Comparison of ENCODE assay signal across 14 cellular contexts in the genomic region with DNA sequence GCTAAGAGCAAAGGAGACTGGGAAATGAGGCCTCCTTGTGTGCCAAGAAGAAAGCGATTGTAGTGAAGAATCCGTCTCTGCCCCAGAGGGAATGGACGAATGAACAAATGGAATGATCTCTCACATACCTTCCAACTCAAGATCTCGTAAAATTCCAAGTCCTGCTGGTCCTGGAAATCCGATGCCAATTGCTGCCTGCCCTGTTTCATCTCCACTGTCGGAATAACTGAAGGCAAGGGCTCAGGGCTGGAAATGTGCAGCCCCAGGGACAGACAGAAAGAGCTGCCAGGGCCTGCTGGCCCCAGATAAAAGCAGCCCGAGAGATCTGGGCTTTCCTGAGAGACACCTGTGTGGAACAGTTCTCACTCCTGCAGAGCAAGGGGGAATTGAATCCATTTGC.
A peak's percentile ranks its signal among the peaks of the same experiment; 100 is the strongest.
DNase-seq lines count a peak whose midpoint lies in the region; ATAC-seq and TF ChIP-seq lines count a peak whose summit lies in the region.
"Had no signal": no experiment of that assay in that cellular context is flagged by ENCODE, and none has a peak within 500 bp of the region (broad histone marks: within the 10 kb centered on the region; RNA-seq: fewer than 3 reads in every experiment).

No MANE protein-coding gene starts in this region.

- H3K79me2 ChIP-seq in GM23338 (replicated peaks; ENCODE audit: insufficient read depth) (peaks cover 16% of the 10 kb centered on the region; the same call in 1 of the 2 replicates), neural progenitor cell (ENCODE audit: low read depth) (no peaks in the 10 kb centered on the region)

- H3K4me3 ChIP-seq in GM23338 (no peak overlapping the region), neural progenitor cell (no peak overlapping the region)
- H3K4me3 ChIP-seq: BLaER1 treated with 17β-estradiol and CSF1 and Interleukin-3, amounts not matched to agents 10 nM and 100 nM; GM12878; GM23248 had no signal

- peaks cover 43% of the 10 kb centered on the region for H3K4me1 Mint-ChIP-seq in GM23338
- H3K4me1 Mint-ChIP-seq in WTC11: peaks cover 55% of the 10 kb centered on the region
- H3K4me1 Mint-ChIP-seq in neural progenitor cell: peaks cover 68% of the 10 kb centered on the region
- H3K4me1 Mint-ChIP-seq in stimulated activated naive B cell treated with anti-CD40 and anti-IgM and Interleukin-4, amounts not matched to agents 10 μg/mL and 1 μg/mL and 100 μg/mL, for 72 hours: no peaks in the 10 kb centered on the region
- H3K4me1 Mint-ChIP-seq: B cell had no signal

- CTCF ChIA-PET in WTC11 (lab: Charles Lee): interaction anchor here (0.9 to 1.5 kb wide), 4 partner anchors 10 to 264 kb away, joined by 3 to 7 read pairs (median 4); no protein-coding TSS in a partner anchor

- H4K20me1 ChIP-seq in GM23338 (replicated peaks; ENCODE audit: insufficient read depth) (peaks cover 6% of the 10 kb centered on the region), neural progenitor cell (ENCODE audit: low read depth) (no peaks in the 10 kb centered on the region)
- H4K20me1 ChIP-seq: BLaER1 treated with 17β-estradiol and CSF1 and Interleukin-3, amounts not matched to agents 10 nM and 100 nM had no signal

- H3K9ac ChIP-seq in neural progenitor cell: no peak overlapping the region
- H3K9ac ChIP-seq: BLaER1 treated with 17β-estradiol and CSF1 and Interleukin-3, amounts not matched to agents 10 nM and 100 nM; GM23248 had no signal

- H3K36me3 ChIP-seq in GM23338 (ENCODE audit: insufficient read depth): peaks cover 14% of the 10 kb centered on the region
- no peaks in the 10 kb centered on the region for H3K36me3 ChIP-seq in neural progenitor cell
- H3K36me3 ChIP-seq: BLaER1 treated with 17β-estradiol and CSF1 and Interleukin-3, amounts not matched to agents 10 nM and 100 nM had no signal

- H3F3A ChIP-seq in GM23338 (replicated peaks; ENCODE audit: low read depth) (0 out of 2 replicates have a peak, but pooled peaks cover 3% of the 10 kb centered on the region), neural progenitor cell (ENCODE audit: low read depth) (peaks cover 31% of the 10 kb centered on the region)

- DNase-seq in GM23338 (ENCODE audit: low spot score) (no peak), WTC11 (ENCODE audit: low spot score) (no peak), neural progenitor cell (ENCODE audit: low spot score) (no peak), kidney glomerular epithelial cell (lab: John Stamatoyannopoulos, UW) (no peak)
- DNase-seq in stimulated activated naive B cell treated with anti-CD40 and anti-IgM and Interleukin-4, amounts not matched to agents 10 μg/mL and 1 μg/mL and 100 μg/mL, for 72 hours: no peak
- no peak for DNase-seq in stimulated activated CD4-positive, alpha-beta T cell treated with anti-CD3 and anti-CD28 coated beads, Interleukin-4, amount 100 ng/mL, for 1 hour
- DNase-seq: Calu3; CD8-positive, alpha-beta T cell; DMS79 treated with DMSO at 0.1 percent for 48 hours; GM23248; H7 had no signal

- no peaks in the 10 kb centered on the region for H3K9me2 ChIP-seq in GM23338 (ENCODE audit: insufficient read depth)

- TF ChIP-seq CTCF in GM23338 (conservative IDR thresholded peaks at IDR 0.05; ENCODE audit: low read depth in 2 of 2) (no peak), WTC11 (IDR thresholded peaks at IDR 0.05) (no peak), neural progenitor cell (IDR thresholded peaks at IDR 0.05) (no peak)

- H3K27me3 Mint-ChIP-seq in GM23338 (ENCODE audit: insufficient read depth, low read depth, poor library complexity): peaks cover 9% of the 10 kb centered on the region
- H3K27me3 Mint-ChIP-seq in WTC11 (ENCODE audit: low read depth): no peaks in the 10 kb centered on the region
- H3K27me3 Mint-ChIP-seq in neural progenitor cell (ENCODE audit: insufficient read depth, low read depth): peaks cover 9% of the 10 kb centered on the region
- H3K27me3 Mint-ChIP-seq in stimulated activated naive B cell treated with anti-CD40 and anti-IgM and Interleukin-4, amounts not matched to agents 10 μg/mL and 1 μg/mL and 100 μg/mL, for 72 hours: no peaks in the 10 kb centered on the region

- H3K27ac Mint-ChIP-seq in GM23338 (no peak overlapping the region), WTC11 (peak overlapping the region; percentile 66), neural progenitor cell (peak overlapping the region; percentile 84)
- no peak overlapping the region for H3K27ac Mint-ChIP-seq in stimulated activated naive B cell treated with anti-CD40 and anti-IgM and Interleukin-4, amounts not matched to agents 10 μg/mL and 1 μg/mL and 100 μg/mL, for 72 hours
- H3K27ac Mint-ChIP-seq: B cell; CD8-positive, alpha-beta T cell had no signal

- no peak overlapping the region for H2AFZ ChIP-seq in GM23338
- no peak overlapping the region for H2AFZ ChIP-seq in neural progenitor cell (replicated peaks)
- H2AFZ ChIP-seq: GM23248 had no signal

- H3K4me3 Mint-ChIP-seq in GM23338: no peak overlapping the region; the same call in 2 of the 3 replicates
- no peak overlapping the region for H3K4me3 Mint-ChIP-seq in WTC11
- no peak overlapping the region for H3K4me3 Mint-ChIP-seq in neural progenitor cell
- H3K4me3 Mint-ChIP-seq in stimulated activated naive B cell treated with anti-CD40 and anti-IgM and Interleukin-4, amounts not matched to agents 10 μg/mL and 1 μg/mL and 100 μg/mL, for 72 hours: no peak overlapping the region
- H3K4me3 Mint-ChIP-seq: B cell; CD8-positive, alpha-beta T cell had no signal

- H3K36me3 Mint-ChIP-seq in GM23338 (ENCODE audit: low read depth): peaks cover 34% of the 10 kb centered on the region
- peaks cover 24% of the 10 kb centered on the region for H3K36me3 Mint-ChIP-seq in WTC11
- no peaks in the 10 kb centered on the region for H3K36me3 Mint-ChIP-seq in neural progenitor cell
- H3K36me3 Mint-ChIP-seq in stimulated activated naive B cell treated with anti-CD40 and anti-IgM and Interleukin-4, amounts not matched to agents 10 μg/mL and 1 μg/mL and 100 μg/mL, for 72 hours: no peaks in the 10 kb centered on the region
- H3K36me3 Mint-ChIP-seq: CD8-positive, alpha-beta T cell had no signal

- no peaks in the 10 kb centered on the region for H3K9me3 ChIP-seq in neural progenitor cell (ENCODE audit: low read depth)

- H3K9me3 Mint-ChIP-seq in GM23338 (no peaks in the 10 kb centered on the region), WTC11 (no peaks in the 10 kb centered on the region), neural progenitor cell (no peaks in the 10 kb centered on the region)
- H3K9me3 Mint-ChIP-seq in stimulated activated naive B cell treated with anti-CD40 and anti-IgM and Interleukin-4, amounts not matched to agents 10 μg/mL and 1 μg/mL and 100 μg/mL, for 72 hours: no peaks in the 10 kb centered on the region
- H3K9me3 Mint-ChIP-seq: CD8-positive, alpha-beta T cell had no signal

- H3K27me3 ChIP-seq in GM23338 (ENCODE audit: insufficient read depth) (no peaks in the 10 kb centered on the region), neural progenitor cell (no peaks in the 10 kb centered on the region)
- H3K27me3 ChIP-seq: BLaER1 treated with 17β-estradiol and CSF1 and Interleukin-3, amounts not matched to agents 10 nM and 100 nM had no signal

- H3K4me1 ChIP-seq in GM23338 (ENCODE audit: insufficient read depth): peaks cover 33% of the 10 kb centered on the region
- H3K4me1 ChIP-seq in neural progenitor cell: peaks cover 32% of the 10 kb centered on the region

- POLR2A ChIA-PET in WTC11 (lab: Charles Lee): no interaction called here

- H3K4me2 ChIP-seq in GM23338 (no peak overlapping the region), neural progenitor cell (no peak overlapping the region)

- 0 out of 2 replicates have a peak overlapping the region, but pooled peaks have one; percentile 55 for H3K27ac ChIP-seq in GM23338 (ENCODE audit: low read depth)
- H3K27ac ChIP-seq in neural progenitor cell: no peak overlapping the region
- H3K27ac ChIP-seq: BLaER1 treated with 17β-estradiol and CSF1 and Interleukin-3, amounts not matched to agents 10 nM and 100 nM; GM23248 had no signal

- no peak for ATAC-seq in GM23338
- ATAC-seq in WTC11: no peak
- ATAC-seq in stimulated activated naive B cell treated with anti-CD40 and anti-IgM and Interleukin-4, amounts not matched to agents 10 μg/mL and 1 μg/mL and 100 μg/mL, for 72 hours (replicated peaks): no peak
- ATAC-seq: CD8-positive, alpha-beta T cell; GM12878 had no signal

TF ChIP-seq in GM23338, 12 proteins besides CTCF, POLR2A, EP300 and RAD21:
- TF ChIP-seq NANOG (IDR thresholded peaks at IDR 0.05; ENCODE audit: borderline replicate concordance) (no peak), STAT1 (IDR thresholded peaks at IDR 0.05; ENCODE audit: unreplicated experiment) (no peak)
TF ChIP-seq in GM23338: peak in this region for 0.

TF ChIP-seq in WTC11, 78 proteins besides CTCF, POLR2A, EP300 and RAD21 (continues in another document):
- TF ChIP-seq, protein P1, sequence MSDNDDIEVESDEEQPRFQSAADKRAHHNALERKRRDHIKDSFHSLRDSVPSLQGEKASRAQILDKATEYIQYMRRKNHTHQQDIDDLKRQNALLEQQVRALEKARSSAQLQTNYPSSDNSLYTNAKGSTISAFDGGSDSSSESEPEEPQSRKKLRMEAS (CRISPR knock-in tag; IDR thresholded peaks at IDR 0.05): no peak
- TF ChIP-seq GTF2I (CRISPR knock-in tag; conservative IDR thresholded peaks at IDR 0.05): no peak
- TF ChIP-seq, protein P2, sequence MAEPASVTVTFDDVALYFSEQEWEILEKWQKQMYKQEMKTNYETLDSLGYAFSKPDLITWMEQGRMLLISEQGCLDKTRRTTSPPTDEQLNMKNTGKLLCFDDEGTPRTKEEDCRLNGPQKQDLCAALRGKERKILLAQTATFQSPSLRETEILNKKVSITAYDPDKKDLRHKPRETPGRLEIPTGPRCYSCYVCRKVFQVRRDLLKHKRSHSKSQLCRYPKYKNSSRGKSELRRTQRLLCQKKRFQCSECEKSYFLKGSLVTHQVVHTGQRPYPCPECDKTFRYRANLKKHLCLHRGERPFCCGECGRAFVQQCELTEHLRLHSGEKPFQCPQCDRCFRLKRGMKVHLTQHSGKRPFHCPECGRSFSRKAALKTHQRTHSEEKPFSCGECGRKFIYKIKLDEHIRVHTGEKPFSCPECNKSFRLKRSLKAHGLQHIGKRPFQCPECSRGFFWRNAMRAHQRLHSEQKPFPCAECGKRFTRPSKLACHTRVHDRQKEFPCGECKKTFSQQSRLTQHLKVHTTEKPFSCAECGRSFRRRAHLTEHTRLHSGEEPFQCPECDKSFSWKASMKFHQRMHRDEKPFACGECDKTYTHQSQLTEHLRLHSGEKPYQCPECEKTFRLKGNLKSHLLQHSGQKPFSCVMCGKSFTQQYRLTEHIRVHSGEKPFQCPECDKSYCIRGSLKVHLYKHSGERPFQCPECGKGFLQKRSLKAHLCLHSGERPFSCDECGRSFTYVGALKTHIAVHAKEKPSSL (CRISPR knock-in tag; conservative IDR thresholded peaks at IDR 0.05): no peak
- TF ChIP-seq MYBL2 (CRISPR knock-in tag; IDR thresholded peaks at IDR 0.05): no peak
- no peak for TF ChIP-seq ZNF416 (CRISPR knock-in tag; IDR thresholded peaks at IDR 0.05)
- no peak for TF ChIP-seq ZBTB21 (CRISPR knock-in tag; IDR thresholded peaks at IDR 0.05; ENCODE audit: borderline replicate concordance)

Comparison
In these comparisons a context has a peak if more than half of its experiments do, and no peak if none do; other contexts are left out.
1. H3K27ac Mint-ChIP-seq: peak in WTC11 (single experiment) and neural progenitor cell (single experiment); none in GM23338 (single experiment) and stimulated activated naive B cell treated with anti-CD40 and anti-IgM and Interleukin-4, amounts not matched to agents 10 μg/mL and 1 μg/mL and 100 μg/mL, for 72 hours (single experiment).